In the genomic region with DNA sequence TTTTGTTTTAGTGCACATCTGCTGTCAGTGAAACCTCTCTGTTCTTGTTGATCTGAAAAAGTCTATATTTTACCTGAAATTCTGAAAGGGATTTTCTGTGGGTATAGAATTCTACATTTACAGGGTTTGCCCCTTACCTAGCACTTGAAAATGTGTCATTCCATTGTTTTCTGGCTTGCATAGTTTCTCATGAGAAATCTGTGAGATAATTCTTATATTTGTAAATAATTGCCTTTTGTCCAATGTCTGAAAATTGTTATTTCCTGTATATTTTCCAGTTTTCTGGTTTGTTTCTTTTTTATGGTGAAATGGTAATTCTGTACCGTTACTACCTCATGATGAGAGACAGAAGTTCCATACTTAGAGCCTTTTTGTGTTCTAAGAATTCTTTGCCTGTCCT, we compare ENCODE assay signal across 8 cellular contexts.
"Had no signal": no experiment of that assay in that cellular context is flagged by ENCODE, and none has a peak within 500 bp of the region (broad histone marks: within the 10 kb centered on the region; RNA-seq: fewer than 3 reads in every experiment).

No MANE protein-coding gene starts in this region.

- H3K4me2 ChIP-seq: GM23338 had no signal

- H3K4me3 ChIP-seq: GM23338 had no signal

- H2AFZ ChIP-seq: GM23338 had no signal

- FAIRE-seq: H1, H54, HTR-8/SVneo had no signal

- DNase-seq: H9, HCEC 1CT, HFFc6, KG1 had no signal

- ATAC-seq: GM23338 had no signal
